Comparison of ENCODE assay signal across 11 cellular contexts in the genomic region with DNA sequence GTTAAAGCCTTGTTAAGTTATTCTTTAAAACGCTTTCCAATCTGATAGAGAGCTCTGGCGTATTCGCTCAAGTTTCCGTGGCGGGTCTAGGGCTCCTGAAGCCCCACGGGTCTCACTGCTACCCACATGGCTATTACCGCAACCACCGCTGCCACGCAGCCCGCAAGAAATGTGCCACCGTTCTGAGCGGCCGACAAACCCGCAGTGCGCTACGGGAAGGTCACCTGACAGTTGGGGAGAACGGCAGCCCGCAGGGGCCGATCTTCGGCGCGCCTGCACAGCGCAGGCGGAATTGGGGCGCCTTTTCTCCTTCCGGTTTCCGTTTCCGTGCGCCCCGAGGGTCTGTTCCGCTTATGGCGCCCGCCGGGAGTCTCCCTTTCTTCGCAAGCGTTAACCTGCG.
DNase-seq lines count a peak whose midpoint lies in the region; ATAC-seq and TF ChIP-seq lines count a peak whose summit lies in the region.
"Had no signal": no experiment of that assay in that cellular context is flagged by ENCODE, and none has a peak within 500 bp of the region (broad histone marks: within the 10 kb centered on the region; RNA-seq: fewer than 3 reads in every experiment).

No MANE protein-coding gene starts in this region.

- H3K9me3 ChIP-seq in mesenchymal stem cell (ENCODE audit: control insufficient read depth, low read length) = peaks cover 16% of the 10 kb centered on the region

- no peaks in the 10 kb centered on the region for H3K27me3 ChIP-seq in mesenchymal stem cell (ENCODE audit: control insufficient read depth in 1 of 2, insufficient read depth in 1 of 2, low read length in 2 of 2)

- H3K9me3 Mint-ChIP-seq in MCF 10A (ENCODE audit: unreplicated experiment) = peaks cover 7% of the 10 kb centered on the region

- no peak overlapping the region for H3K4me2 ChIP-seq in mesenchymal stem cell (ENCODE audit: low read length, poor library complexity, severe bottlenecking)

- no peak overlapping the region for H2BK5ac ChIP-seq in mesenchymal stem cell (ENCODE audit: low read depth, low read length, poor library complexity, severe bottlenecking)

- H3K27ac ChIP-seq in coronary artery (peak overlapping the region in 1 of 2 donors; percentile 53), mesenchymal stem cell (ENCODE audit: low read length, poor library complexity, severe bottlenecking) (no peak overlapping the region)
- H3K27ac ChIP-seq: SK-N-MC had no signal

- H3K27ac Mint-ChIP-seq in MCF 10A (ENCODE audit: low read depth, unreplicated experiment) = no peak overlapping the region

- no peak overlapping the region for H2AFZ ChIP-seq in mesenchymal stem cell (ENCODE audit: low read depth, low read length)

- H2BK15ac ChIP-seq in mesenchymal stem cell (ENCODE audit: low read depth, poor library complexity, severe bottlenecking) = no peak overlapping the region

- H3K36me3 Mint-ChIP-seq in MCF 10A (ENCODE audit: insufficient read depth, unreplicated experiment) = no peaks in the 10 kb centered on the region

- H4K8ac ChIP-seq in mesenchymal stem cell (ENCODE audit: low read length) = no peak overlapping the region

- CTCF ChIA-PET in MCF 10A (lab: Yijun Ruan, JAX) = no interaction called here

- intact Hi-C loops in MCF 10A (cut with micrococcal nuclease) = no loop called here

- POLR2A ChIA-PET in MCF 10A (lab: Yijun Ruan, JAX) = no interaction called here

- H3K36me3 ChIP-seq in mesenchymal stem cell (ENCODE audit: control insufficient read depth in 1 of 2, insufficient read depth in 2 of 2, low read depth in 1 of 2, low read length in 2 of 2) = no peaks in the 10 kb centered on the region

- no peaks in the 10 kb centered on the region for H3K4me1 Mint-ChIP-seq in MCF 10A (ENCODE audit: insufficient read depth, unreplicated experiment)

- H2BK12ac ChIP-seq in mesenchymal stem cell (ENCODE audit: low read length in 2 of 2) = no peak overlapping the region

- H3K9ac ChIP-seq in mesenchymal stem cell (ENCODE audit: low read length) = peak overlapping the region; percentile 82

- H3K4me3 Mint-ChIP-seq in MCF 10A (ENCODE audit: unreplicated experiment) = no peak overlapping the region

- no TSS peak for BruUV-seq in MCF 10A (replicated peaks; lab: Mats Ljungman, UMichigan)

- no peaks in the 10 kb centered on the region for H3K27me3 Mint-ChIP-seq in MCF 10A (ENCODE audit: insufficient read depth, unreplicated experiment)

- H2AK5ac ChIP-seq in mesenchymal stem cell (ENCODE audit: low read length, severe bottlenecking) = no peak overlapping the region

- no peak overlapping the region for H4K91ac ChIP-seq in mesenchymal stem cell (ENCODE audit: low read length)

- TF ChIP-seq CTCF in MCF 10A (IDR thresholded peaks at IDR 0.05; ENCODE audit: unreplicated experiment) (no peak), coronary artery (IDR thresholded peaks at IDR 0.05) (no peak)

- H3K79me1 ChIP-seq in mesenchymal stem cell (replicated peaks; ENCODE audit: low read length, poor library complexity, severe bottlenecking) = no peaks in the 10 kb centered on the region

- no peak overlapping the region for H3K4ac ChIP-seq in mesenchymal stem cell (ENCODE audit: low read depth in 1 of 2, low read length in 2 of 2)

- no peak overlapping the region for H3K14ac ChIP-seq in mesenchymal stem cell (ENCODE audit: low read length in 2 of 2)

- peak overlapping the region; percentile 63 for H3K4me3 ChIP-seq in coronary artery
- H3K4me3 ChIP-seq in mesenchymal stem cell (ENCODE audit: insufficient read depth in 1 of 2, low read depth in 1 of 2, low read length in 2 of 2) = peak overlapping the region in 1 of 2 experiments; percentile 66
- H3K4me3 ChIP-seq: lung, SK-N-MC had no signal

- no peak overlapping the region for H3K18ac ChIP-seq in mesenchymal stem cell (ENCODE audit: low read depth in 1 of 2, low read length in 2 of 2)

- WGBS in mesenchymal stem cell = 94% methylated on average over 37 of the region's 37 CpGs

- no peaks in the 10 kb centered on the region for H3K4me1 ChIP-seq in mesenchymal stem cell (ENCODE audit: control insufficient read depth, insufficient read depth, low read depth, low read length)

- no peak overlapping the region for H3K23ac ChIP-seq in mesenchymal stem cell (ENCODE audit: low read length in 2 of 2)

- in situ Hi-C loops in T47D (cut with HindIII; ENCODE audit: low pct_unique_long_range_greater_than_20kb, low sequenced_read_pairs) = no loop called here

- DNase-seq in T47D (ENCODE audit: low read depth in 1 of 2, low spot score in 1 of 2) = peak; percentile 22 to 85
- no peak for DNase-seq in MCF 10A (ENCODE audit: unreplicated experiment)
- no peak for DNase-seq in coronary artery (ENCODE audit: low spot score)
- no peak for DNase-seq in mesenchymal stem cell
- DNase-seq in DMS79 (lab: John Stamatoyannopoulos, UW) = no peak
- DNase-seq: DND-41 had no signal

- no peak for ATAC-seq in HG03097 (IDR thresholded peaks at IDR 0.05; ENCODE audit: low FRiP score, unreplicated experiment)
- ATAC-seq in HG03521 (IDR thresholded peaks at IDR 0.05; ENCODE audit: unreplicated experiment) = no peak
- no peak for ATAC-seq in GM18907 (IDR thresholded peaks at IDR 0.05; ENCODE audit: unreplicated experiment)

- H2BK120ac ChIP-seq in mesenchymal stem cell (ENCODE audit: low read depth, low read length) = no peak overlapping the region

Comparison
In these comparisons a context has a peak if more than half of its experiments do, and no peak if none do; other contexts are left out.
1. DNase-seq: peak in T47D (2 of 2); none in MCF 10A (single experiment), coronary artery (single experiment), mesenchymal stem cell (single experiment) and DMS79 (single experiment).